In genomic region chr3:140823106-140823505, GRCh38 we compare ENCODE assay signal across 20 cellular contexts.
"Had no signal": no experiment of that assay in that cellular context is flagged by ENCODE, and none has a peak within 500 bp of the region (broad histone marks: within the 10 kb centered on the region; RNA-seq: fewer than 3 reads in every experiment).

No MANE protein-coding gene starts in this region.

- H3K27me3 ChIP-seq: body of pancreas had no signal

- H3K4me3 ChIP-seq: body of pancreas, PC-9 had no signal

- H3K4me2 ChIP-seq: PC-9 had no signal

- H3K27ac ChIP-seq: body of pancreas, PC-9 had no signal

- ATAC-seq: activated CD8-positive, alpha-beta T cell treated with anti-CD3 and anti-CD28 coated beads, Interleukin-2, amount 10 ng/mL, durations not matched to agents 7 days and 5 days; body of pancreas had no signal

- H3K4me1 ChIP-seq: body of pancreas had no signal

- H2AFZ ChIP-seq: PC-9 had no signal

- DNase-seq: activated CD4-positive, alpha-beta T cell treated with anti-CD3 and anti-CD28 coated beads for 48 hours; activated CD4-positive, alpha-beta T cell treated with anti-CD3 and anti-CD28 coated beads, Interleukin-2, amount 50 U/mL, for 4 hours; activated CD4-positive, CD25-positive, alpha-beta regulatory T cell treated with anti-CD3 and anti-CD28 coated beads, Interleukin-2, amount 50 U/mL, for 72 hours; activated CD8-positive, alpha-beta memory T cell treated with anti-CD3 and anti-CD28 coated beads, Interleukin-2, amount 50 U/mL, for 48 hours; activated CD8-positive, alpha-beta T cell treated with anti-CD3 and anti-CD28 coated beads, Interleukin-2, amount 10 ng/mL, durations not matched to agents 7 days and 5 days; activated naive CD4-positive, alpha-beta T cell; activated T-cell treated with anti-CD3 and anti-CD28 coated beads, Interleukin-2, amount 50 U/mL, for 1 hour; aorta; body of pancreas; KBM-7; NCI-H1092; NCI-H1417 treated with DMSO at 0.1 percent for 48 hours; NCI-H1694; NCI-H2029; NCI-H345; NCI-H510A; NCI-H526 treated with DMSO at 0.1 percent for 48 hours; NCI-H82; PC-9; SHP77 treated with DMSO at 0.1 percent for 48 hours had no signal

- H3K9me3 ChIP-seq: body of pancreas had no signal
